ENCODE assay signal across 10 cellular contexts in the genomic region with DNA sequence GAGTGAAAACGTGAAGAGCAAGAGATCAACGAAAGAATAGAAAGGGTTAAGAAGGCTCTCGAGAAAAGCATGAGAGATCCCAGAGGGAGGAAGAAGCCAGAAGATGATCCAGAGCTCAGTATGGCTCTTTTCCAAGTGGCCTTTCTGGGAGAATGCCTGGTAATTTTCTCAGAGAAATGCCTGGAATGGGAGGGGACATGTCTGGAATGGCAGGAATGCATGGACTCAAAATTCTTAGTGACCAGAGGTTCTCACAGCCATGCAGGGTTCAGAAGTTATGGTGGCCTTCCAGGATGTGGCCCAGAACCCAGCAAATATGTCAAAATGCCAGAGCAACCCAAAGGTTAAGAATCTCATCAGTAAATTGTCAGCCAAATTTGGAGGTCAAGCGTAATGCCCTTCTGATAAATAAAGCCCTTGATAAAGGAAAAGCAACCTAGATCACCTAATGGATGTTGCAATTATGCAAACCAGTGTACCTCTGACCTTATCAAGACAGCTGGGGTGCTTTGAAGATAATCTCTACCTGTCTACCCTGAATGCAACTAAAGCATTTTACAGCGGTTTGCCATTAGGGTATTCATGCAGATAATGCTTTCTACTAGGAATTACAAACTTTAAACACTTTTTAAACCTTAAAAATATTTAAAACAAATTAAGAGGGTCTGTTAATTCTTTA. TPM values are rescaled to one million over a fixed set of nuclear protein-coding genes. Genes with fewer than 3 reads are reported as not detected.
A peak's percentile ranks its signal among the peaks of the same experiment; 100 is the strongest.
DNase-seq lines count a peak whose midpoint lies in the region; ATAC-seq and TF ChIP-seq lines count a peak whose summit lies in the region.
"Had no signal": no experiment of that assay in that cellular context is flagged by ENCODE, and none has a peak within 500 bp of the region (broad histone marks: within the 10 kb centered on the region; RNA-seq: fewer than 3 reads in every experiment).

No MANE protein-coding gene starts in this region.

- H3K27ac Mint-ChIP-seq in osteocyte (ENCODE audit: unreplicated experiment) = peak overlapping the region; percentile 15
- no peak overlapping the region for H3K27ac Mint-ChIP-seq in activated naive CD8-positive, alpha-beta T cell treated with anti-CD3 and anti-CD28 coated beads for 36 hours

- 59% methylated on average over 5 of the region's 5 CpGs for WGBS in esophagus muscularis mucosa

- no peak for TF ChIP-seq EP300 in esophagus muscularis mucosa (IDR thresholded peaks at IDR 0.05)

- H3K36me3 ChIP-seq in esophagus muscularis mucosa = no peaks in the 10 kb centered on the region

- H3K4me3 ChIP-seq in esophagus muscularis mucosa = no peak overlapping the region

- DNase-seq in GM04504 (ENCODE audit: low read depth) = peak; percentile 72
- DNase-seq in RPMI7951 (ENCODE audit: low read depth) = peak; percentile 87
- peak; percentile 65 for DNase-seq in fibroblast of gingiva (ENCODE audit: low read depth)
- DNase-seq in osteocyte (ENCODE audit: extremely low spot score, unreplicated experiment) = no peak
- no peak for DNase-seq in esophagus muscularis mucosa (ENCODE audit: extremely low spot score)
- no peak for DNase-seq in activated naive CD8-positive, alpha-beta T cell treated with anti-CD3 and anti-CD28 coated beads for 36 hours
- DNase-seq in head of caudate nucleus = no peak
- DNase-seq: nucleus accumbens had no signal

- H3K9me3 ChIP-seq in esophagus muscularis mucosa = no peaks in the 10 kb centered on the region

- ATAC-seq in HG03442 (IDR thresholded peaks at IDR 0.05; ENCODE audit: unreplicated experiment) = no peak

- TF ChIP-seq CTCF in osteocyte (IDR thresholded peaks at IDR 0.05) (no peak), esophagus muscularis mucosa (IDR thresholded peaks at IDR 0.05) (no peak)

- intact Hi-C loops in esophagus muscularis mucosa (cut with DNase I) = no loop called here
- intact Hi-C loops in head of caudate nucleus (cut with DNase I) = no loop called here

- no peak overlapping the region for H3K27ac ChIP-seq in esophagus muscularis mucosa (replicated peaks in 1 of 4)

- no peaks in the 10 kb centered on the region for H3K36me3 Mint-ChIP-seq in osteocyte (ENCODE audit: unreplicated experiment)
- peaks cover 2% of the 10 kb centered on the region for H3K36me3 Mint-ChIP-seq in activated naive CD8-positive, alpha-beta T cell treated with anti-CD3 and anti-CD28 coated beads for 36 hours

- H3K27me3 ChIP-seq in esophagus muscularis mucosa = no peaks in the 10 kb centered on the region

- H3K4me3 Mint-ChIP-seq in osteocyte (ENCODE audit: unreplicated experiment) = no peak overlapping the region
- H3K4me3 Mint-ChIP-seq in activated naive CD8-positive, alpha-beta T cell treated with anti-CD3 and anti-CD28 coated beads for 36 hours = no peak overlapping the region

- H3K9me3 Mint-ChIP-seq in osteocyte (ENCODE audit: unreplicated experiment) = peaks cover 3% of the 10 kb centered on the region
- no peaks in the 10 kb centered on the region for H3K9me3 Mint-ChIP-seq in activated naive CD8-positive, alpha-beta T cell treated with anti-CD3 and anti-CD28 coated beads for 36 hours

- H3K4me1 Mint-ChIP-seq in osteocyte (ENCODE audit: unreplicated experiment) = peaks cover 17% of the 10 kb centered on the region
- no peaks in the 10 kb centered on the region for H3K4me1 Mint-ChIP-seq in activated naive CD8-positive, alpha-beta T cell treated with anti-CD3 and anti-CD28 coated beads for 36 hours

- H3K4me1 ChIP-seq in esophagus muscularis mucosa = peaks cover 0 to 12% (median 3%) of the 10 kb centered on the region in 4 donors

- no peak for TF ChIP-seq POLR2A in esophagus muscularis mucosa (IDR thresholded peaks at IDR 0.05; ENCODE audit: low read depth)

- H3K27me3 Mint-ChIP-seq in osteocyte (ENCODE audit: unreplicated experiment) = no peaks in the 10 kb centered on the region
- H3K27me3 Mint-ChIP-seq in activated naive CD8-positive, alpha-beta T cell treated with anti-CD3 and anti-CD28 coated beads for 36 hours = peaks cover 43% of the 10 kb centered on the region

RNA-seq across cellular contexts. Expression of a gene that starts 53.1 kb away (rescaled TPM):
- 2.5 TPM in 2 replicates for total RNA-seq in RPMI7951 (2014; rRNA removed; shearing (Covaris generic))
- total RNA-seq in osteocyte (not detected in 2 replicates), esophagus muscularis mucosa (not detected)
- total RNA-seq in activated naive CD8-positive, alpha-beta T cell treated with anti-CD3 and anti-CD28 coated beads for 36 hours = not detected
- total RNA-seq: bronchial epithelial cell had no signal

RNA-seq across cellular contexts. Expression of a gene that starts 56.7 kb away (rescaled TPM):
- 40.5 and 47.8 TPM in 2 replicates for total RNA-seq in RPMI7951 (2014; rRNA removed; shearing (Covaris generic))
- total RNA-seq in osteocyte (12.9 and 13.3 TPM in 2 replicates), esophagus muscularis mucosa (10 to 100 TPM; 11.6 to 17.2 (median 14.4) TPM)
- total RNA-seq in activated naive CD8-positive, alpha-beta T cell treated with anti-CD3 and anti-CD28 coated beads for 36 hours = 1 to 10 TPM; 7.8 to 7.9 TPM

Comparison
In these comparisons a context has a peak if more than half of its experiments do, and no peak if none do; other contexts are left out.
1. DNase-seq: peak in GM04504 (single experiment), RPMI7951 (single experiment) and fibroblast of gingiva (single experiment); none in osteocyte (single experiment), esophagus muscularis mucosa (single experiment), activated naive CD8-positive, alpha-beta T cell treated with anti-CD3 and anti-CD28 coated beads for 36 hours (single experiment) and head of caudate nucleus (0 of 42).